In genomic region chr2:122172812-122173211, GRCh38 we compare ENCODE assay signal across 28 cellular contexts.
"Had no signal": no experiment of that assay in that cellular context is flagged by ENCODE, and none has a peak within 500 bp of the region (broad histone marks: within the 10 kb centered on the region; RNA-seq: fewer than 3 reads in every experiment).

No MANE protein-coding gene starts in this region.

- FAIRE-seq: urothelium cell line had no signal

- H3K36me3 ChIP-seq: stomach, suprapubic skin, thoracic aorta, thyroid gland, tibial artery, tibial nerve, transverse colon, upper lobe of left lung, upper lobe of right lung, uterus, vagina had no signal

- H3K27ac ChIP-seq: stomach, suprapubic skin, testis, thoracic aorta, thyroid gland, tibial artery, tibial nerve, transverse colon, upper lobe of left lung, upper lobe of right lung, uterus, vagina had no signal

- H3K27ac Mint-ChIP-seq: stimulated activated effector memory CD8-positive, alpha-beta T cell treated with anti-CD3 and anti-CD28 coated beads, Interleukin-12 subunit alpha, Interleukin-12 subunit beta, amount 100 ng/mL, for 72 hours; stimulated activated memory B cell treated with anti-CD40 and anti-IgM and Interleukin-4, amounts not matched to agents 10 μg/mL and 1 μg/mL and 100 μg/mL, for 72 hours; stimulated activated naive CD8-positive, alpha-beta T cell treated with anti-CD3 and anti-CD28 coated beads, Interleukin-15, amount 100 ng/mL, for 72 hours; stimulated activated naive CD8-positive, alpha-beta T cell treated with anti-CD3 and anti-CD28 coated beads, Interleukin-15, Interleukin-2, amounts not matched to agents 100 ng/mL and 50 ng/mL, for 24 hours; type B pancreatic cell had no signal

- H3K4me1 Mint-ChIP-seq: stimulated activated effector memory CD8-positive, alpha-beta T cell treated with anti-CD3 and anti-CD28 coated beads, Interleukin-12 subunit alpha, Interleukin-12 subunit beta, amount 100 ng/mL, for 72 hours; stimulated activated memory B cell treated with anti-CD40 and anti-IgM and Interleukin-4, amounts not matched to agents 10 μg/mL and 1 μg/mL and 100 μg/mL, for 72 hours; stimulated activated naive CD8-positive, alpha-beta T cell treated with anti-CD3 and anti-CD28 coated beads, Interleukin-15, amount 100 ng/mL, for 72 hours had no signal

- H3K36me3 Mint-ChIP-seq: stimulated activated effector memory CD8-positive, alpha-beta T cell treated with anti-CD3 and anti-CD28 coated beads, Interleukin-12 subunit alpha, Interleukin-12 subunit beta, amount 100 ng/mL, for 72 hours; stimulated activated memory B cell treated with anti-CD40 and anti-IgM and Interleukin-4, amounts not matched to agents 10 μg/mL and 1 μg/mL and 100 μg/mL, for 72 hours; type B pancreatic cell had no signal

- H3K4me3 ChIP-seq: stomach, suprapubic skin, testis, thoracic aorta, thyroid gland, tibial artery, tibial nerve, transverse colon, upper lobe of left lung, upper lobe of right lung, uterus, vagina had no signal

- DNase-seq: stimulated activated CD4-positive, alpha-beta T cell treated with anti-CD3 and anti-CD28 coated beads, Interleukin-2, amount 100 ng/mL, for 24 hours; stimulated activated CD4-positive, alpha-beta T cell treated with anti-CD3 and anti-CD28 coated beads, Interleukin-2, amount 100 ng/mL, for 48 hours; stimulated activated CD4-positive, alpha-beta T cell treated with anti-CD3 and anti-CD28 coated beads, Interleukin-4, amount 100 ng/mL, for 1 hour; stimulated activated CD4-positive, alpha-beta T cell treated with anti-CD3 and anti-CD28 coated beads, Interleukin-4, amount 100 ng/mL, for 24 hours; stimulated activated CD4-positive, alpha-beta T cell treated with anti-CD3 and anti-CD28 coated beads, Interleukin-4, amount 100 ng/mL, for 4 hours; stimulated activated CD8-positive, alpha-beta memory T cell treated with anti-CD3 and anti-CD28 coated beads, Interleukin-4, amount 100 ng/mL, for 48 hours; stimulated activated naive CD4-positive, alpha-beta T cell; stimulated activated naive CD4-positive, alpha-beta T cell treated with Interleukin-2 at 50 U/mL for 16 hours; stimulated activated naive CD8-positive, alpha-beta T cell treated with anti-CD3 and anti-CD28 coated beads, Interleukin-15, amount 100 ng/mL, for 72 hours; stimulated activated naive CD8-positive, alpha-beta T cell treated with anti-CD3 and anti-CD28 coated beads, Interleukin-15, Interleukin-2, amounts not matched to agents 100 U/mL and 50 U/mL, for 24 hours; stomach; substantia nigra; testis; thyroid gland; tibial artery; transverse colon; upper lobe of left lung; upper lobe of right lung; uterus had no signal

- ATAC-seq: stimulated activated effector memory CD8-positive, alpha-beta T cell treated with anti-CD3 and anti-CD28 coated beads, Interleukin-12 subunit alpha, Interleukin-12 subunit beta, amount 100 ng/mL, for 72 hours; stimulated activated memory B cell treated with anti-CD40 and anti-IgM and Interleukin-4, amounts not matched to agents 10 μg/mL and 1 μg/mL and 100 μg/mL, for 72 hours; stimulated activated naive CD8-positive, alpha-beta T cell treated with anti-CD3 and anti-CD28 coated beads, Interleukin-15, amount 100 ng/mL, for 72 hours; stimulated activated naive CD8-positive, alpha-beta T cell treated with anti-CD3 and anti-CD28 coated beads, Interleukin-15, Interleukin-2, amounts not matched to agents 100 U/mL and 50 U/mL, for 24 hours; upper lobe of right lung had no signal

- H3K9me3 Mint-ChIP-seq: stimulated activated effector memory CD8-positive, alpha-beta T cell treated with anti-CD3 and anti-CD28 coated beads, Interleukin-12 subunit alpha, Interleukin-12 subunit beta, amount 100 ng/mL, for 72 hours; stimulated activated memory B cell treated with anti-CD40 and anti-IgM and Interleukin-4, amounts not matched to agents 10 μg/mL and 1 μg/mL and 100 μg/mL, for 72 hours; stimulated activated naive CD8-positive, alpha-beta T cell treated with anti-CD3 and anti-CD28 coated beads, Interleukin-15, amount 100 ng/mL, for 72 hours; stimulated activated naive CD8-positive, alpha-beta T cell treated with anti-CD3 and anti-CD28 coated beads, Interleukin-15, Interleukin-2, amounts not matched to agents 100 ng/mL and 50 ng/mL, for 24 hours; type B pancreatic cell had no signal

- H3K4me3 Mint-ChIP-seq: stimulated activated effector memory CD8-positive, alpha-beta T cell treated with anti-CD3 and anti-CD28 coated beads, Interleukin-12 subunit alpha, Interleukin-12 subunit beta, amount 100 ng/mL, for 72 hours; stimulated activated memory B cell treated with anti-CD40 and anti-IgM and Interleukin-4, amounts not matched to agents 10 μg/mL and 1 μg/mL and 100 μg/mL, for 72 hours; stimulated activated naive CD8-positive, alpha-beta T cell treated with anti-CD3 and anti-CD28 coated beads, Interleukin-15, amount 100 ng/mL, for 72 hours; stimulated activated naive CD8-positive, alpha-beta T cell treated with anti-CD3 and anti-CD28 coated beads, Interleukin-15, Interleukin-2, amounts not matched to agents 100 ng/mL and 50 ng/mL, for 24 hours; type B pancreatic cell had no signal

- H3K27me3 Mint-ChIP-seq: stimulated activated memory B cell treated with anti-CD40 and anti-IgM and Interleukin-4, amounts not matched to agents 10 μg/mL and 1 μg/mL and 100 μg/mL, for 72 hours; stimulated activated naive CD8-positive, alpha-beta T cell treated with anti-CD3 and anti-CD28 coated beads, Interleukin-15, amount 100 ng/mL, for 72 hours; stimulated activated naive CD8-positive, alpha-beta T cell treated with anti-CD3 and anti-CD28 coated beads, Interleukin-15, Interleukin-2, amounts not matched to agents 100 ng/mL and 50 ng/mL, for 24 hours had no signal

- H3K9me3 ChIP-seq: stomach, suprapubic skin, testis, thoracic aorta, thyroid gland, tibial artery, tibial nerve, transverse colon, upper lobe of left lung, upper lobe of right lung, uterus, vagina had no signal

- H3K4me1 ChIP-seq: stomach, suprapubic skin, tibial artery, tibial nerve, transverse colon, upper lobe of left lung, upper lobe of right lung, uterus, vagina had no signal

- H3K27me3 ChIP-seq: stomach, suprapubic skin, testis, thyroid gland, tibial nerve, transverse colon, upper lobe of left lung, upper lobe of right lung, uterus, vagina had no signal
